ENCODE assay signal across 18 cellular contexts in the genomic region with DNA sequence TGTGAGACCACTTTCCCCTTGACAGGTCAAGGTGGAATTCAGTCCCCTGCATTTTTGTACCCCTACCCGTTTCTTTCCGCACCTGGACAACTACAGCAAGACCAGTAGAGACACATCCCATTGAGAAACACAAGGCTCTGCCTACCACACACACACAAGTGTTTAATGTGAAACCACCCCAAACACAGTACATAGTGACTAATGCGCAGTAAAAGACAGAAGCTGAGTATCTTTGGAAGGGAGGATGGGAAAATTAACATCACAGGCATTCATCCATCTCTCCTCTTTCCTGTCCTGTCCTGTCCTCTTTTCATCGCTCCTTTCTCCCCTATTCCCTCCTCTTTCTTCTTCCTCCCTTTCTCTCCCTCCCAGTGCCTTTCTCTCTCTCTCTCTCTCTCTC.
DNase-seq lines count a peak whose midpoint lies in the region; TF ChIP-seq lines count a peak whose summit lies in the region.
"Had no signal": no experiment of that assay in that cellular context is flagged by ENCODE, and none has a peak within 500 bp of the region (broad histone marks: within the 10 kb centered on the region; RNA-seq: fewer than 3 reads in every experiment).

No MANE protein-coding gene starts in this region.

- TF ChIP-seq EP300 in esophagus muscularis mucosa (IDR thresholded peaks at IDR 0.05), result no peak

- DNase-seq in EL (peak; percentile 8), M059J (ENCODE audit: low read depth) (peak; percentile 15), esophagus muscularis mucosa (ENCODE audit: extremely low spot score) (peak; percentile 37), osteocyte (ENCODE audit: extremely low spot score, unreplicated experiment) (peak; percentile 3), coronary artery (ENCODE audit: low spot score) (no peak), NOMO-1 treated with DMSO at 0.1 percent for 48 hours (lab: John Stamatoyannopoulos, UW; ENCODE audit: unreplicated experiment) (no peak), hepatic stellate cell (ENCODE audit: low spot score) (no peak)
- DNase-seq: BE2C; Caco-2; CD4-positive, alpha-beta T cell; GOT3; KBM-7; NCI-H187; NCI-H2107; NCI-H226; NCI-H524; PC-9 had no signal

- H3K27ac ChIP-seq in esophagus muscularis mucosa (replicated peaks in 1 of 4) (no peak overlapping the region), coronary artery (no peak overlapping the region)
- H3K27ac ChIP-seq: PC-9 had no signal

- H3K4me1 Mint-ChIP-seq in osteocyte (ENCODE audit: unreplicated experiment), result peaks cover 3% of the 10 kb centered on the region

- H3K4me3 ChIP-seq in esophagus muscularis mucosa (no peak overlapping the region), coronary artery (no peak overlapping the region)
- H3K4me3 ChIP-seq: GM12878, PC-9 had no signal

- H3K4me3 Mint-ChIP-seq in osteocyte (ENCODE audit: unreplicated experiment), result no peak overlapping the region
- H3K4me3 Mint-ChIP-seq: CD4-positive, alpha-beta T cell had no signal

- no peaks in the 10 kb centered on the region for H3K36me3 ChIP-seq in esophagus muscularis mucosa
- H3K36me3 ChIP-seq: BE2C had no signal

- H3K9me3 Mint-ChIP-seq in osteocyte (ENCODE audit: unreplicated experiment), result no peaks in the 10 kb centered on the region
- H3K9me3 Mint-ChIP-seq: CD4-positive, alpha-beta T cell had no signal

- no peak overlapping the region for H3K27ac Mint-ChIP-seq in osteocyte (ENCODE audit: unreplicated experiment)
- H3K27ac Mint-ChIP-seq: CD4-positive, alpha-beta T cell had no signal

- intact Hi-C loops in esophagus muscularis mucosa (cut with DNase I), result no loop called here

- TF ChIP-seq CTCF in esophagus muscularis mucosa (IDR thresholded peaks at IDR 0.05) (no peak), osteocyte (IDR thresholded peaks at IDR 0.05) (no peak), coronary artery (IDR thresholded peaks at IDR 0.05) (no peak)

- H3K9me3 ChIP-seq in esophagus muscularis mucosa, result no peaks in the 10 kb centered on the region
- H3K9me3 ChIP-seq: BE2C, Caco-2 had no signal

- no peak for TF ChIP-seq POLR2A in esophagus muscularis mucosa (IDR thresholded peaks at IDR 0.05; ENCODE audit: low read depth)

- WGBS in esophagus muscularis mucosa, result 65% methylated on average over 4 of the region's 4 CpGs

- H3K27me3 Mint-ChIP-seq in osteocyte (ENCODE audit: unreplicated experiment), result no peaks in the 10 kb centered on the region

- no peaks in the 10 kb centered on the region for H3K4me1 ChIP-seq in esophagus muscularis mucosa
- H3K4me1 ChIP-seq: BE2C, Caco-2 had no signal

- H3K36me3 Mint-ChIP-seq in osteocyte (ENCODE audit: unreplicated experiment), result no peaks in the 10 kb centered on the region

- peaks cover 0 to 5% (median 0%) of the 10 kb centered on the region in 4 donors for H3K27me3 ChIP-seq in esophagus muscularis mucosa
- H3K27me3 ChIP-seq: BE2C had no signal

Comparison
In these comparisons a context has a peak if more than half of its experiments do, and no peak if none do; other contexts are left out.
1. DNase-seq: peak in EL (single experiment), M059J (single experiment), esophagus muscularis mucosa (single experiment) and osteocyte (single experiment); none in coronary artery (single experiment), NOMO-1 treated with DMSO at 0.1 percent for 48 hours (single experiment) and hepatic stellate cell (single experiment).